Comparison of ENCODE assay signal across 22 cellular contexts in the genomic region with DNA sequence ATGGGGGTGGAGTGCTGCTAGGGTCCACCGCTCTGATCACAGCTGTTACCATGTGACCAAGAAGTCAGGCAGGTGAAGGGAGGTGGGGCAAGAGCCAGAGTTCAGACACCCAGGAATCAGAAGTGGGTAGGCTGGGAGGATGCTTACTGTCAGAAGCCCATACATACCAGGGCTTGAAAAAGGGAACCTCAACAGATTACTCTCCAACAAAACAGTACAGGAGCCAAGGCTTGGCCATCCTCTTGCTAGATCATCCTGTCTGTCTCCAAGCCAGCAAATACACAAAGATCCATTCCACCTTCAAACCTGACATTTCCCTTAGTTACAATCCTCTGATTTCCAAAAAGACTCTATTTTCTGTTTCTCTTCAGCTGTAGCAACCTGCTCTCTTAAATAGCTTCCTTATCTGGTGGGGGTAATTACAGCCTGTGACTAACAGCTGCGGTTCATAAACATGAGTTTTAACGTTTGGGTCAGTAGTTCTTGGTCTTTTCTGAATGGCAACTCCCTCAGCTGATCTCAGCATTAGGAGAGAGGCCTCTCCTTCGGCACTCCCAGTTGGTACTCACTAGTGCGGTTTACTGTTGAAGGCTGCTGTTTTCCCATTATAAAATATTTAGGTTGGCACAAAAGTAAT. TPM values are rescaled to one million over a fixed set of nuclear protein-coding genes. Genes with fewer than 3 reads are reported as not detected.
DNase-seq lines count a peak whose midpoint lies in the region; ATAC-seq and TF ChIP-seq lines count a peak whose summit lies in the region.
"Had no signal": no experiment of that assay in that cellular context is flagged by ENCODE, and none has a peak within 500 bp of the region (broad histone marks: within the 10 kb centered on the region; RNA-seq: fewer than 3 reads in every experiment).

No MANE protein-coding gene starts in this region.

- no peaks in the 10 kb centered on the region for H3K27me3 Mint-ChIP-seq in WTC11 (ENCODE audit: low read depth)
- H3K27me3 Mint-ChIP-seq in mesothelial cell of epicardium (ENCODE audit: low read depth): no peaks in the 10 kb centered on the region

- POLR2A ChIA-PET in WTC11 (lab: Charles Lee): interaction anchor here (0.6 kb wide), 1 partner anchor 226 kb away, joined by 11 read pairs; no protein-coding TSS in a partner anchor

- ATAC-seq in WTC11 (peak; percentile 41), HG03432 (IDR thresholded peaks at IDR 0.05; ENCODE audit: unreplicated experiment) (no peak)
- ATAC-seq: gastrocnemius medialis had no signal

- H3K9me3 Mint-ChIP-seq in WTC11 (no peaks in the 10 kb centered on the region), mesothelial cell of epicardium (no peaks in the 10 kb centered on the region)
- H3K9me3 Mint-ChIP-seq: CD8-positive, alpha-beta memory T cell had no signal

- in situ Hi-C loops in Caki2 (cut with HindIII; ENCODE audit: low pct_unique_long_range_greater_than_20kb, low sequenced_read_pairs): no loop called here

- DNase-seq in Caki2 (ENCODE audit: low read depth) (peak; percentile 2), MV-4-11 (lab: John Stamatoyannopoulos, UW) (peak; percentile 41), WTC11 (ENCODE audit: low spot score) (no peak), mesothelial cell of epicardium (ENCODE audit: low spot score in 2 of 2, unreplicated experiment in 2 of 2) (peak in 1 of 2 experiments; percentile 19), Ammon's horn (ENCODE audit: low spot score) (no peak), NCI-H1930 (lab: John Stamatoyannopoulos, UW) (no peak), activated gamma-delta T cell treated with Interleukin-2 at 50 U/mL for 16 hours (no peak)
- DNase-seq: ACHN; activated CD4-positive, CD25-positive, alpha-beta regulatory T cell; activated effector memory CD4-positive, alpha-beta T cell treated with anti-CD3 and anti-CD28 coated beads, Interleukin-2, amount 50 U/mL, for 16 hours; anterior cingulate cortex; CD8-positive, alpha-beta memory T cell; EL; gastrocnemius medialis; H7; NCI-H146; NCI-H446 treated with DMSO at 0.1 percent for 48 hours; Peyer's patch; T-helper 1 cell; transverse colon had no signal

- H3K4me1 Mint-ChIP-seq in WTC11: no peaks in the 10 kb centered on the region; the same call in 1 of the 2 replicates
- H3K4me1 Mint-ChIP-seq in mesothelial cell of epicardium: peaks cover 14% of the 10 kb centered on the region
- H3K4me1 Mint-ChIP-seq: CD8-positive, alpha-beta memory T cell had no signal

- H3K27ac Mint-ChIP-seq in WTC11 (no peak overlapping the region), mesothelial cell of epicardium (peak overlapping the region; percentile 32)

- CTCF ChIA-PET in WTC11 (lab: Charles Lee): no interaction called here

- H3K36me3 Mint-ChIP-seq in WTC11 (no peaks in the 10 kb centered on the region), mesothelial cell of epicardium (peaks cover 4% of the 10 kb centered on the region)
- H3K36me3 Mint-ChIP-seq: CD8-positive, alpha-beta memory T cell had no signal

- H3K4me3 Mint-ChIP-seq in WTC11 (no peak overlapping the region), mesothelial cell of epicardium (no peak overlapping the region)
- H3K4me3 Mint-ChIP-seq: CD8-positive, alpha-beta memory T cell had no signal

- no peak for TF ChIP-seq CTCF in WTC11 (IDR thresholded peaks at IDR 0.05)
- TF ChIP-seq CTCF in mesothelial cell of epicardium (IDR thresholded peaks at IDR 0.05; ENCODE audit: unreplicated experiment): no peak

TF ChIP-seq in WTC11, 78 proteins besides CTCF, POLR2A, EP300 and RAD21 (continues in another document):
- TF ChIP-seq, protein P1, sequence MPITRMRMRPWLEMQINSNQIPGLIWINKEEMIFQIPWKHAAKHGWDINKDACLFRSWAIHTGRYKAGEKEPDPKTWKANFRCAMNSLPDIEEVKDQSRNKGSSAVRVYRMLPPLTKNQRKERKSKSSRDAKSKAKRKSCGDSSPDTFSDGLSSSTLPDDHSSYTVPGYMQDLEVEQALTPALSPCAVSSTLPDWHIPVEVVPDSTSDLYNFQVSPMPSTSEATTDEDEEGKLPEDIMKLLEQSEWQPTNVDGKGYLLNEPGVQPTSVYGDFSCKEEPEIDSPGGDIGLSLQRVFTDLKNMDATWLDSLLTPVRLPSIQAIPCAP (CRISPR knock-in tag; IDR thresholded peaks at IDR 0.05): no peak
- no peak for TF ChIP-seq KAT7 (CRISPR knock-in tag; IDR thresholded peaks at IDR 0.05; ENCODE audit: borderline replicate concordance)
- TF ChIP-seq, protein P2, sequence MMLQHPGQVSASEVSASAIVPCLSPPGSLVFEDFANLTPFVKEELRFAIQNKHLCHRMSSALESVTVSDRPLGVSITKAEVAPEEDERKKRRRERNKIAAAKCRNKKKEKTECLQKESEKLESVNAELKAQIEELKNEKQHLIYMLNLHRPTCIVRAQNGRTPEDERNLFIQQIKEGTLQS (CRISPR knock-in tag; conservative IDR thresholded peaks at IDR 0.05): no peak
- TF ChIP-seq, protein P3, sequence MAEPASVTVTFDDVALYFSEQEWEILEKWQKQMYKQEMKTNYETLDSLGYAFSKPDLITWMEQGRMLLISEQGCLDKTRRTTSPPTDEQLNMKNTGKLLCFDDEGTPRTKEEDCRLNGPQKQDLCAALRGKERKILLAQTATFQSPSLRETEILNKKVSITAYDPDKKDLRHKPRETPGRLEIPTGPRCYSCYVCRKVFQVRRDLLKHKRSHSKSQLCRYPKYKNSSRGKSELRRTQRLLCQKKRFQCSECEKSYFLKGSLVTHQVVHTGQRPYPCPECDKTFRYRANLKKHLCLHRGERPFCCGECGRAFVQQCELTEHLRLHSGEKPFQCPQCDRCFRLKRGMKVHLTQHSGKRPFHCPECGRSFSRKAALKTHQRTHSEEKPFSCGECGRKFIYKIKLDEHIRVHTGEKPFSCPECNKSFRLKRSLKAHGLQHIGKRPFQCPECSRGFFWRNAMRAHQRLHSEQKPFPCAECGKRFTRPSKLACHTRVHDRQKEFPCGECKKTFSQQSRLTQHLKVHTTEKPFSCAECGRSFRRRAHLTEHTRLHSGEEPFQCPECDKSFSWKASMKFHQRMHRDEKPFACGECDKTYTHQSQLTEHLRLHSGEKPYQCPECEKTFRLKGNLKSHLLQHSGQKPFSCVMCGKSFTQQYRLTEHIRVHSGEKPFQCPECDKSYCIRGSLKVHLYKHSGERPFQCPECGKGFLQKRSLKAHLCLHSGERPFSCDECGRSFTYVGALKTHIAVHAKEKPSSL (CRISPR knock-in tag; conservative IDR thresholded peaks at IDR 0.05): no peak
- TF ChIP-seq, protein P4, sequence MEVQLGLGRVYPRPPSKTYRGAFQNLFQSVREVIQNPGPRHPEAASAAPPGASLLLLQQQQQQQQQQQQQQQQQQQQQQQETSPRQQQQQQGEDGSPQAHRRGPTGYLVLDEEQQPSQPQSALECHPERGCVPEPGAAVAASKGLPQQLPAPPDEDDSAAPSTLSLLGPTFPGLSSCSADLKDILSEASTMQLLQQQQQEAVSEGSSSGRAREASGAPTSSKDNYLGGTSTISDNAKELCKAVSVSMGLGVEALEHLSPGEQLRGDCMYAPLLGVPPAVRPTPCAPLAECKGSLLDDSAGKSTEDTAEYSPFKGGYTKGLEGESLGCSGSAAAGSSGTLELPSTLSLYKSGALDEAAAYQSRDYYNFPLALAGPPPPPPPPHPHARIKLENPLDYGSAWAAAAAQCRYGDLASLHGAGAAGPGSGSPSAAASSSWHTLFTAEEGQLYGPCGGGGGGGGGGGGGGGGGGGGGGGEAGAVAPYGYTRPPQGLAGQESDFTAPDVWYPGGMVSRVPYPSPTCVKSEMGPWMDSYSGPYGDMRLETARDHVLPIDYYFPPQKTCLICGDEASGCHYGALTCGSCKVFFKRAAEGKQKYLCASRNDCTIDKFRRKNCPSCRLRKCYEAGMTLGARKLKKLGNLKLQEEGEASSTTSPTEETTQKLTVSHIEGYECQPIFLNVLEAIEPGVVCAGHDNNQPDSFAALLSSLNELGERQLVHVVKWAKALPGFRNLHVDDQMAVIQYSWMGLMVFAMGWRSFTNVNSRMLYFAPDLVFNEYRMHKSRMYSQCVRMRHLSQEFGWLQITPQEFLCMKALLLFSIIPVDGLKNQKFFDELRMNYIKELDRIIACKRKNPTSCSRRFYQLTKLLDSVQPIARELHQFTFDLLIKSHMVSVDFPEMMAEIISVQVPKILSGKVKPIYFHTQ (CRISPR knock-in tag; IDR thresholded peaks at IDR 0.05): no peak
- no peak for TF ChIP-seq CREB1 (CRISPR knock-in tag; IDR thresholded peaks at IDR 0.05)
- no peak for TF ChIP-seq ZNF232 (CRISPR knock-in tag; IDR thresholded peaks at IDR 0.05)
- TF ChIP-seq NFATC4 (CRISPR knock-in tag; IDR thresholded peaks at IDR 0.05): no peak
- TF ChIP-seq, protein P5, sequence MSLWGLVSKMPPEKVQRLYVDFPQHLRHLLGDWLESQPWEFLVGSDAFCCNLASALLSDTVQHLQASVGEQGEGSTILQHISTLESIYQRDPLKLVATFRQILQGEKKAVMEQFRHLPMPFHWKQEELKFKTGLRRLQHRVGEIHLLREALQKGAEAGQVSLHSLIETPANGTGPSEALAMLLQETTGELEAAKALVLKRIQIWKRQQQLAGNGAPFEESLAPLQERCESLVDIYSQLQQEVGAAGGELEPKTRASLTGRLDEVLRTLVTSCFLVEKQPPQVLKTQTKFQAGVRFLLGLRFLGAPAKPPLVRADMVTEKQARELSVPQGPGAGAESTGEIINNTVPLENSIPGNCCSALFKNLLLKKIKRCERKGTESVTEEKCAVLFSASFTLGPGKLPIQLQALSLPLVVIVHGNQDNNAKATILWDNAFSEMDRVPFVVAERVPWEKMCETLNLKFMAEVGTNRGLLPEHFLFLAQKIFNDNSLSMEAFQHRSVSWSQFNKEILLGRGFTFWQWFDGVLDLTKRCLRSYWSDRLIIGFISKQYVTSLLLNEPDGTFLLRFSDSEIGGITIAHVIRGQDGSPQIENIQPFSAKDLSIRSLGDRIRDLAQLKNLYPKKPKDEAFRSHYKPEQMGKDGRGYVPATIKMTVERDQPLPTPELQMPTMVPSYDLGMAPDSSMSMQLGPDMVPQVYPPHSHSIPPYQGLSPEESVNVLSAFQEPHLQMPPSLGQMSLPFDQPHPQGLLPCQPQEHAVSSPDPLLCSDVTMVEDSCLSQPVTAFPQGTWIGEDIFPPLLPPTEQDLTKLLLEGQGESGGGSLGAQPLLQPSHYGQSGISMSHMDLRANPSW (CRISPR knock-in tag; conservative IDR thresholded peaks at IDR 0.05; ENCODE audit: low read depth): no peak
- TF ChIP-seq TEAD4 (CRISPR knock-in tag; IDR thresholded peaks at IDR 0.05): no peak
- no peak for TF ChIP-seq ELF4 (CRISPR knock-in tag; IDR thresholded peaks at IDR 0.05; ENCODE audit: low read depth)
- TF ChIP-seq ESRRA (CRISPR knock-in tag; IDR thresholded peaks at IDR 0.05; ENCODE audit: borderline replicate concordance): no peak

RNA-seq across cellular contexts. Expression of a gene that starts 31.1 kb away (rescaled TPM):
- total RNA-seq in Caki2 (2014; rRNA removed; shearing (Covaris generic); ENCODE audit: low replicate concordance): 0.64 TPM in 1 of 2 replicates, not detected in the other
- 0.09 to 0.16 TPM in 2 of 3 replicates, not detected in the other for total RNA-seq in WTC11 (2021)
- total RNA-seq in mesothelial cell of epicardium: 122 to 131 TPM (median 125 TPM) in 3 replicates
- total RNA-seq: CD8-positive, alpha-beta memory T cell; gastrocnemius medialis; osteocyte; Peyer's patch had no signal

Comparison
In these comparisons a context has a peak if more than half of its experiments do, and no peak if none do; other contexts are left out.
1. DNase-seq: peak in Caki2 (single experiment) and MV-4-11 (single experiment); none in WTC11 (single experiment), Ammon's horn (single experiment), NCI-H1930 (0 of 2) and activated gamma-delta T cell treated with Interleukin-2 at 50 U/mL for 16 hours (single experiment).
2. RNA of a gene that starts 31.1 kb away (total RNA-seq): 122 to 131 TPM in mesothelial cell of epicardium; 0.64 TPM in Caki2 and 0.09 to 0.16 TPM in WTC11; every median in the first group is over 10 times any median in the second.